In the genomic region with DNA sequence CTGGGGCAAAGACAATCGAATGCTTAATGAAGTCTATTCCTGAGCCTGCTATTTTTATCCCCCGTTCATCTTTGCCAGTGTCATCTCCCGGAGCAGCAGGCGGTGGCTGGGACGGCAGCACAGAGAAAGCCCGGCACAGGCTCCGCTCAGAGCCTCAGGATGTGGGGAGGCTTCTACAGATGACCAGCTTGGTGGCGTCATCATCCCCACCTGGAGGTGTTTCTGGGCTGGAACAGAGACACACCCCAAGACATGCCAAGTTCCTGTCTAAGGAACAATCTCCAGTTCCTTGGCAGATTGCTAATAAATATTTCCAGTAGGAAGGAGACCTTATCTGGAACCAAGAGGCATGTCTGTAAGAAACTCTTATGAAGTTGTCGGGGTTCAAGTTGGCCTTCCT, we compare ENCODE assay signal across 20 cellular contexts.
DNase-seq lines count a peak whose midpoint lies in the region; ATAC-seq and TF ChIP-seq lines count a peak whose summit lies in the region.
"Had no signal": no experiment of that assay in that cellular context is flagged by ENCODE, and none has a peak within 500 bp of the region (broad histone marks: within the 10 kb centered on the region; RNA-seq: fewer than 3 reads in every experiment).

No MANE protein-coding gene starts in this region.

- no peaks in the 10 kb centered on the region for H3K79me2 ChIP-seq in osteoblast (ENCODE audit: insufficient read depth, low read length)

- DNase-seq in Right ventricle myocardium superior (peak; percentile 62), cardiac septum (ENCODE audit: low spot score) (no peak), heart left ventricle (peak in 4 of 5 donors; percentile 46 to 66 (median 56)), psoas muscle (peak; percentile 55 to 84), mucosa of descending colon (no peak), osteoblast (ENCODE audit: insufficient read length, low spot score, missing footprints) (no peak)
- DNase-seq: CD8-positive, alpha-beta memory T cell; DMS79 treated with DMSO at 0.1 percent for 48 hours; GM23248; HCEC 1CT; NCI-H1092; NCI-H2081 treated with DMSO at 0.1 percent for 48 hours; NCI-H510A; NCI-H774; PC-3 had no signal

- H3K4me3 ChIP-seq in heart left ventricle (peak overlapping the region in 1 of 12 donors; percentile 10), psoas muscle (peak overlapping the region; percentile 4), mucosa of descending colon (no peak overlapping the region), osteoblast (ENCODE audit: insufficient read depth, low read length) (no peak overlapping the region)
- H3K4me3 ChIP-seq: BLaER1 treated with 17β-estradiol and CSF1 and Interleukin-3, amounts not matched to agents 10 nM and 100 nM; GM23248 had no signal

- ATAC-seq in Right ventricle myocardium superior (ENCODE audit: poor library complexity) (peak; percentile 80), heart left ventricle (peak; percentile 69 to 87 (median 80)), psoas muscle (peak in 3 of 4 donors; percentile 75 to 81 (median 77)), HG02798 (IDR thresholded peaks at IDR 0.05; ENCODE audit: poor library complexity, unreplicated experiment) (no peak), mucosa of descending colon (no peak), HG02852 (IDR thresholded peaks at IDR 0.05; ENCODE audit: unreplicated experiment) (no peak)
- ATAC-seq: PC-3 had no signal

- H3K9me3 ChIP-seq in heart left ventricle, result peaks cover 0 to 4% (median 0%) of the 10 kb centered on the region in 12 donors
- no peaks in the 10 kb centered on the region for H3K9me3 ChIP-seq in psoas muscle
- H3K9me3 ChIP-seq in mucosa of descending colon, result no peaks in the 10 kb centered on the region
- H3K9me3 ChIP-seq in osteoblast (ENCODE audit: low read depth, low read length), result peaks cover 3% of the 10 kb centered on the region
- H3K9me3 ChIP-seq: BLaER1 treated with 17β-estradiol and CSF1 and Interleukin-3, amounts not matched to agents 10 nM and 100 nM had no signal

- H3K4me1 ChIP-seq in heart left ventricle, result peaks cover 0 to 25% (median 12%) of the 10 kb centered on the region in 12 donors
- H3K4me1 ChIP-seq in psoas muscle, result no peaks in the 10 kb centered on the region
- no peaks in the 10 kb centered on the region for H3K4me1 ChIP-seq in mucosa of descending colon (ENCODE audit: low read depth)
- no peaks in the 10 kb centered on the region for H3K4me1 ChIP-seq in osteoblast (ENCODE audit: insufficient read depth, low read length)
- H3K4me1 ChIP-seq: BLaER1 treated with 17β-estradiol and CSF1 and Interleukin-3, amounts not matched to agents 10 nM and 100 nM had no signal

- no peak for TF ChIP-seq CTCF in heart left ventricle (IDR thresholded peaks at IDR 0.05)
- TF ChIP-seq CTCF in psoas muscle (IDR thresholded peaks at IDR 0.05), result no peak
- TF ChIP-seq CTCF in mucosa of descending colon (IDR thresholded peaks at IDR 0.05), result no peak
- TF ChIP-seq CTCF in osteoblast (IDR thresholded peaks at IDR 0.05; ENCODE audit: extremely low read depth, low read depth, low read length), result no peak

- H2AFZ ChIP-seq in osteoblast (ENCODE audit: low read length), result no peak overlapping the region
- H2AFZ ChIP-seq: GM23248 had no signal

- TF ChIP-seq POLR2A in heart left ventricle (IDR thresholded peaks at IDR 0.05), result no peak

- no peaks in the 10 kb centered on the region for H4K20me1 ChIP-seq in osteoblast (ENCODE audit: insufficient read depth, low read length)
- H4K20me1 ChIP-seq: BLaER1 treated with 17β-estradiol and CSF1 and Interleukin-3, amounts not matched to agents 10 nM and 100 nM had no signal

- H3K4me2 ChIP-seq in osteoblast (ENCODE audit: insufficient read depth, low read length), result no peak overlapping the region
- H3K4me2 ChIP-seq: BLaER1 treated with 17β-estradiol and CSF1 and Interleukin-3, amounts not matched to agents 10 nM and 100 nM; KMS-11 had no signal

- H3K27me3 ChIP-seq in heart left ventricle (peaks cover 0 to 6% (median 0%) of the 10 kb centered on the region in 9 donors), psoas muscle (ENCODE audit: insufficient read depth in 3 of 3, low read length in 2 of 3) (no peaks in the 10 kb centered on the region), osteoblast (ENCODE audit: insufficient read depth, low read length) (no peaks in the 10 kb centered on the region)
- H3K27me3 ChIP-seq: BLaER1 treated with 17β-estradiol and CSF1 and Interleukin-3, amounts not matched to agents 10 nM and 100 nM had no signal

- H3K27ac ChIP-seq in heart left ventricle (peak overlapping the region in 6 of 12 donors; percentile 24 to 75 (median 65)), psoas muscle (no peak overlapping the region), osteoblast (ENCODE audit: low read depth, low read length) (no peak overlapping the region)
- H3K27ac ChIP-seq: BLaER1 treated with 17β-estradiol and CSF1 and Interleukin-3, amounts not matched to agents 10 nM and 100 nM; GM23248; KMS-11; RWPE1 had no signal

- 21 to 35% (median 27%) methylated on average over 9 of the region's 9 CpGs for WGBS in heart left ventricle, 4 donors
- 13 to 25% (median 17%) methylated on average over 9 of the region's 9 CpGs for WGBS in psoas muscle, 3 donors

- intact Hi-C loops in Right ventricle myocardium superior (cut with DNase I), result no loop called here
- intact Hi-C loops in cardiac septum (cut with DNase I), result no loop called here
- intact Hi-C loops in heart left ventricle (cut with DNase I), result no loop called here
- intact Hi-C loops in psoas muscle (cut with DNase I), result no loop called here
- intact Hi-C loops in mucosa of descending colon (cut with DNase I, micrococcal nuclease), result no loop called here

- no peaks in the 10 kb centered on the region for H3K36me3 ChIP-seq in heart left ventricle
- no peaks in the 10 kb centered on the region for H3K36me3 ChIP-seq in psoas muscle (ENCODE audit: insufficient read depth in 1 of 2, low read depth in 1 of 2)
- H3K36me3 ChIP-seq in mucosa of descending colon (ENCODE audit: low read depth), result no peaks in the 10 kb centered on the region
- H3K36me3 ChIP-seq in osteoblast (ENCODE audit: insufficient read depth, low read length), result no peaks in the 10 kb centered on the region
- H3K36me3 ChIP-seq: BLaER1 treated with 17β-estradiol and CSF1 and Interleukin-3, amounts not matched to agents 10 nM and 100 nM had no signal

Comparison
In these comparisons a context has a peak if more than half of its experiments do, and no peak if none do; other contexts are left out.
1. DNase-seq: peak in Right ventricle myocardium superior (single experiment), heart left ventricle (4 of 5) and psoas muscle (2 of 2); none in cardiac septum (single experiment), mucosa of descending colon (0 of 3) and osteoblast (single experiment).
2. ATAC-seq: peak in Right ventricle myocardium superior (single experiment), heart left ventricle (4 of 4) and psoas muscle (3 of 4); none in HG02798 (single experiment), mucosa of descending colon (single experiment) and HG02852 (single experiment).